10 cellular contexts compared by ENCODE assay signal in genomic region chr17:76537288-76537577, GRCh38. TPM values are rescaled to one million over a fixed set of nuclear protein-coding genes. Genes with fewer than 3 reads are reported as not detected.
A peak's percentile ranks its signal among the peaks of the same experiment; 100 is the strongest.
DNase-seq lines count a peak whose midpoint lies in the region; ATAC-seq and TF ChIP-seq lines count a peak whose summit lies in the region.
"Had no signal": no experiment of that assay in that cellular context is flagged by ENCODE, and none has a peak within 500 bp of the region (broad histone marks: within the 10 kb centered on the region; RNA-seq: fewer than 3 reads in every experiment).

No MANE protein-coding gene starts in this region.

- TF ChIP-seq CTCF in breast epithelium (IDR thresholded peaks at IDR 0.05), result no peak

- H3K36me3 ChIP-seq in breast epithelium, result no peaks in the 10 kb centered on the region
- H3K36me3 ChIP-seq in iPS-18a (ENCODE audit: control insufficient read depth, low read depth, low read length), result no peaks in the 10 kb centered on the region
- H3K36me3 ChIP-seq in skeletal muscle tissue (ENCODE audit: control insufficient read depth in 3 of 3, insufficient read depth in 3 of 3, low read length in 3 of 3), result no peaks in the 10 kb centered on the region

- peak overlapping the region; percentile 70 to 92 for H3K27ac ChIP-seq in breast epithelium
- no peak overlapping the region for H3K27ac ChIP-seq in iPS-18a (ENCODE audit: low read length)
- peak overlapping the region; percentile 65 for H3K27ac ChIP-seq in skeletal muscle tissue (ENCODE audit: low read depth, low read length)

- intact Hi-C loops in breast epithelium (cut with DNase I; ENCODE audit: low total_unique reads), result loop anchor here (10.0 kb wide), 1 partner anchor 158 kb away; no protein-coding TSS in a partner anchor

- ATAC-seq in GM21825 (IDR thresholded peaks at IDR 0.05; ENCODE audit: unreplicated experiment) (no peak), GM19467 (IDR thresholded peaks at IDR 0.05; ENCODE audit: unreplicated experiment) (no peak)
- ATAC-seq: left colon had no signal

- no peak for TF ChIP-seq POLR2A in breast epithelium (IDR thresholded peaks at IDR 0.05)

- H3K9ac ChIP-seq in iPS-18a (ENCODE audit: low read length) (no peak overlapping the region), skeletal muscle tissue (ENCODE audit: low read depth in 1 of 3, low read length in 3 of 3) (peak overlapping the region; percentile 43 to 73 (median 67))

- peak overlapping the region; percentile 48 to 86 (median 56) for H3K4me3 ChIP-seq in breast epithelium
- peak overlapping the region; percentile 46 for H3K4me3 ChIP-seq in iPS-18a (ENCODE audit: low read length)
- H3K4me3 ChIP-seq in skeletal muscle tissue (ENCODE audit: low read length in 3 of 3), result peak overlapping the region; percentile 33 to 67 (median 58)

- H3K9me3 ChIP-seq in breast epithelium (no peaks in the 10 kb centered on the region), iPS-18a (ENCODE audit: control insufficient read depth, low read depth, low read length) (no peaks in the 10 kb centered on the region), skeletal muscle tissue (ENCODE audit: control insufficient read depth in 3 of 3, low read length in 3 of 3) (no peaks in the 10 kb centered on the region)

- DNase-seq in Daoy (ENCODE audit: low read depth), result peak; percentile 54
- peak in 1 of 2 donors; percentile 71 for DNase-seq in breast epithelium (ENCODE audit: low spot score in 2 of 2)
- DNase-seq in GM19240 (ENCODE audit: insufficient read length, low spot score), result no peak
- DNase-seq in stimulated activated naive CD4-positive, alpha-beta T cell (lab: John Stamatoyannopoulos, UW), result no peak
- DNase-seq: activated naive CD4-positive, alpha-beta T cell treated with Interleukin-2 at 50 U/mL for 16 hours had no signal

- H3K4me1 ChIP-seq in breast epithelium, result peaks cover 0 to 8% of the 10 kb centered on the region in 2 donors
- H3K4me1 ChIP-seq in iPS-18a (ENCODE audit: control insufficient read depth, low read depth, low read length), result peaks cover 12% of the 10 kb centered on the region
- peaks cover 37 to 47% (median 41%) of the 10 kb centered on the region in 3 donors for H3K4me1 ChIP-seq in skeletal muscle tissue (ENCODE audit: control insufficient read depth in 3 of 3, insufficient read depth in 3 of 3, low read length in 3 of 3)

- H3K27me3 ChIP-seq in breast epithelium (peaks cover 0 to 7% of the 10 kb centered on the region in 2 donors), iPS-18a (ENCODE audit: control insufficient read depth, insufficient read depth, low read length) (peaks cover 48% of the 10 kb centered on the region), skeletal muscle tissue (ENCODE audit: control insufficient read depth in 3 of 3, insufficient read depth in 3 of 3, low read length in 3 of 3) (peaks cover 14 to 24% (median 19%) of the 10 kb centered on the region in 3 donors)

RNA-seq across cellular contexts. Expression of gene CYGB, which starts 0.3 kb away (rescaled TPM):
- total RNA-seq in Daoy (2014; rRNA removed; shearing (Covaris generic)), result 8.3 and 16.0 TPM in 2 replicates
- total RNA-seq in breast epithelium, result 10 to 100 TPM in 2 of 3 donors, 1 to 10 TPM in 1; 5.9 to 37.4 (median 27.2) TPM
- total RNA-seq in skeletal muscle tissue, result 8.9 TPM

RNA-seq across cellular contexts. Expression of gene PRCD, which starts 2.6 kb away (rescaled TPM):
- total RNA-seq in Daoy (2014; rRNA removed; shearing (Covaris generic)), result 0.51 TPM in 1 of 2 replicates, not detected in the other
- total RNA-seq in breast epithelium (1 to 10 TPM; 1.5 to 7.2 (median 4.9) TPM), skeletal muscle tissue (0.52 TPM)

RNA-seq across cellular contexts. Expression of gene RHBDF2, which starts 36.0 kb away (rescaled TPM):
- total RNA-seq in Daoy (2014; rRNA removed; shearing (Covaris generic)), result 26.6 and 35.5 TPM in 2 replicates
- total RNA-seq in breast epithelium (10 to 100 TPM; 13.4 to 35.5 (median 26.8) TPM), skeletal muscle tissue (3.7 TPM)

RNA-seq across cellular contexts. Expression of gene ST6GALNAC2, which starts 48.4 kb away (rescaled TPM):
- 0.24 and 0.40 TPM in 2 replicates for total RNA-seq in Daoy (2014; rRNA removed; shearing (Covaris generic))
- total RNA-seq in breast epithelium, result 10 to 100 TPM; 10.5 to 39.8 (median 12.0) TPM
- total RNA-seq in skeletal muscle tissue, result 2.6 TPM
